ENCODE assay signal across 8 cellular contexts in genomic region chr22:41285441-41285819, GRCh38. TPM values are rescaled to one million over a fixed set of nuclear protein-coding genes. Genes with fewer than 3 reads are reported as not detected.
DNase-seq lines count a peak whose midpoint lies in the region; ATAC-seq lines count a peak whose summit lies in the region.

No MANE protein-coding gene starts in this region.

- peak overlapping the region; percentile 99 for H3K27ac ChIP-seq in effector memory CD4-positive, alpha-beta T cell (ENCODE audit: insufficient read depth, low read length, poor library complexity, severe bottlenecking)

- no peaks in the 10 kb centered on the region for H3K27me3 ChIP-seq in effector memory CD4-positive, alpha-beta T cell (replicated peaks; ENCODE audit: control insufficient read depth, insufficient read depth, low read length, poor library complexity, severe bottlenecking)

- H3K36me3 ChIP-seq in effector memory CD4-positive, alpha-beta T cell (ENCODE audit: control insufficient read depth, insufficient read depth, low read length), result peaks cover 16% of the 10 kb centered on the region

- ATAC-seq in HG02610 (IDR thresholded peaks at IDR 0.05; ENCODE audit: unreplicated experiment), result peak; percentile 31
- ATAC-seq in HG02623 (IDR thresholded peaks at IDR 0.05; ENCODE audit: unreplicated experiment), result no peak

- H3K4me3 ChIP-seq in effector memory CD4-positive, alpha-beta T cell (ENCODE audit: insufficient read depth, low read depth, low read length, poor library complexity, severe bottlenecking), result peak overlapping the region; percentile 85

- H3K9me3 ChIP-seq in effector memory CD4-positive, alpha-beta T cell (ENCODE audit: control insufficient read depth, low read length), result no peaks in the 10 kb centered on the region

- peaks cover 8% of the 10 kb centered on the region for H3K4me1 ChIP-seq in effector memory CD4-positive, alpha-beta T cell (ENCODE audit: control insufficient read depth, insufficient read depth, low read length, poor library complexity, severe bottlenecking)

- DNase-seq in Daoy (ENCODE audit: low read depth) (peak; percentile 92), NCI-H2171 treated with DMSO at 0.1 percent for 48 hours (lab: John Stamatoyannopoulos, UW) (peak; percentile 79), mesenteric fat pad (ENCODE audit: low spot score) (peak; percentile 93)
- peak; percentile 62 to 69 for DNase-seq in activated CD8-positive, alpha-beta memory T cell treated with anti-CD3 and anti-CD28 coated beads for 1 hour (ENCODE audit: extremely low read depth in 1 of 2, low read depth in 1 of 2)
- DNase-seq in effector memory CD4-positive, alpha-beta T cell, result peak; percentile 81 to 87 (median 82)
- DNase-seq in stimulated activated CD8-positive, alpha-beta memory T cell treated with anti-CD3 and anti-CD28 coated beads, Interleukin-15, amount 100 ng/mL, for 1 hour (ENCODE audit: low read depth), result peak; percentile 57

RNA-seq across cellular contexts. Expression of gene RANGAP1, which starts 0.6 kb away (rescaled TPM):
- total RNA-seq in Daoy (2014; rRNA removed; shearing (Covaris generic)), result 119 and 127 TPM in 2 replicates
- total RNA-seq in mesenteric fat pad, result 42.7 TPM

RNA-seq across cellular contexts. Expression of gene ZC3H7B, which starts 15.9 kb away (rescaled TPM):
- 27.0 and 33.6 TPM in 2 replicates for total RNA-seq in Daoy (2014; rRNA removed; shearing (Covaris generic))
- 55.6 TPM for total RNA-seq in mesenteric fat pad

RNA-seq across cellular contexts. Expression of gene CHADL, which starts 44.7 kb away (rescaled TPM):
- total RNA-seq in Daoy (2014; rRNA removed; shearing (Covaris generic)), result 0.46 TPM in 1 of 2 replicates, not detected in the other
- 2.9 TPM for total RNA-seq in mesenteric fat pad
